30 cellular contexts compared by ENCODE assay signal in genomic region chr15:99108993-99109392, GRCh38. TPM values are rescaled to one million over a fixed set of nuclear protein-coding genes. Genes with fewer than 3 reads are reported as not detected.
A peak's percentile ranks its signal among the peaks of the same experiment; 100 is the strongest.
DNase-seq lines count a peak whose midpoint lies in the region; ATAC-seq, FAIRE-seq and TF ChIP-seq lines count a peak whose summit lies in the region.
"Had no signal": no experiment of that assay in that cellular context is flagged by ENCODE, and none has a peak within 500 bp of the region (broad histone marks: within the 10 kb centered on the region; RNA-seq: fewer than 3 reads in every experiment).

No MANE protein-coding gene starts in this region.

- 82 to 84% methylated on average over 5 of the region's 5 CpGs for WGBS in heart right ventricle, 2 donors
- 90 to 92% methylated on average over 2 to 5 of the region's 5 CpGs for WGBS in upper lobe of left lung, 2 donors
- 90 to 96% methylated on average over 5 of the region's 5 CpGs for WGBS in testis, 2 donors

- H3K27ac ChIP-seq in heart right ventricle (peak overlapping the region in 8 of 10 donors; percentile 0 to 95 (median 79)), kidney (ENCODE audit: low read depth in 2 of 2, low read length in 2 of 2) (no peak overlapping the region), skeletal muscle tissue (ENCODE audit: low read depth, low read length) (peak overlapping the region; percentile 93), upper lobe of left lung (no peak overlapping the region), testis (no peak overlapping the region)
- H3K27ac ChIP-seq: foreskin keratinocyte, GM23248, SJSA1, WERI-Rb-1 had no signal

- TF ChIP-seq EP300 in upper lobe of left lung (IDR thresholded peaks at IDR 0.05): no peak

- FAIRE-seq in kidney (lab: Jason Lieb, UNC): no peak
- FAIRE-seq: urothelium cell line had no signal

- no peak for TF ChIP-seq POLR2A in upper lobe of left lung (IDR thresholded peaks at IDR 0.05)
- no peak for TF ChIP-seq POLR2A in testis (IDR thresholded peaks at IDR 0.05)

- peaks cover 0 to 10% (median 0%) of the 10 kb centered on the region in 9 donors for H3K36me3 ChIP-seq in heart right ventricle
- H3K36me3 ChIP-seq in kidney (ENCODE audit: control insufficient read depth in 1 of 2, insufficient read depth in 2 of 2, low read length in 2 of 2): no peaks in the 10 kb centered on the region
- H3K36me3 ChIP-seq in skeletal muscle tissue (ENCODE audit: control insufficient read depth in 3 of 3, insufficient read depth in 3 of 3, low read length in 3 of 3): peaks cover 7 to 16% (median 11%) of the 10 kb centered on the region in 3 donors
- peaks cover 0 to 5% (median 0%) of the 10 kb centered on the region in 4 donors for H3K36me3 ChIP-seq in upper lobe of left lung
- H3K36me3 ChIP-seq in testis (ENCODE audit: low read depth, missing control alignments): no peaks in the 10 kb centered on the region

- DNase-seq in heart right ventricle: no peak
- DNase-seq in left ventricle myocardium superior: no peak
- peak; percentile 15 for DNase-seq in kidney
- DNase-seq in upper lobe of left lung: no peak
- no peak for DNase-seq in testis
- no peak for DNase-seq in NCI-H226
- DNase-seq: activated CD4-positive, alpha-beta T cell treated with anti-CD3 and anti-CD28 coated beads for 4 hours; activated CD8-positive, alpha-beta T cell treated with anti-CD3 and anti-CD28 coated beads, Interleukin-2, amount 10 ng/mL, durations not matched to agents 7 days and 5 days; activated naive CD4-positive, alpha-beta T cell treated with anti-CD3 and anti-CD28 coated beads, Interleukin-2, amount 50 U/mL, for 16 hours; AML-193; amygdala; CD4-positive, CD25-positive, alpha-beta regulatory T cell; cortex of kidney; effector memory CD8-positive, alpha-beta T cell; foreskin keratinocyte; GM23248; hypothalamus; Kasumi-1; mesendoderm; MV-4-11; NCI-H1436 treated with DMSO at 0.1 percent for 48 hours; NCI-H446 treated with DMSO at 0.1 percent for 48 hours; stimulated activated CD4-positive, alpha-beta T cell treated with anti-CD3 and anti-CD28 coated beads, Interleukin-4, amount 100 ng/mL, for 4 hours; substantia nigra; T-helper 9 cell; WERI-Rb-1 had no signal

- TF ChIP-seq CTCF in heart right ventricle (IDR thresholded peaks at IDR 0.05): no peak
- TF ChIP-seq CTCF in kidney (IDR thresholded peaks at IDR 0.05; ENCODE audit: borderline replicate concordance, extremely low read depth, insufficient read depth): no peak
- no peak for TF ChIP-seq CTCF in upper lobe of left lung (IDR thresholded peaks at IDR 0.05)
- TF ChIP-seq CTCF in testis (IDR thresholded peaks at IDR 0.05): no peak

- H3K4me3 ChIP-seq in heart right ventricle: peak overlapping the region in 2 of 10 donors; percentile 1 to 9
- no peak overlapping the region for H3K4me3 ChIP-seq in kidney (ENCODE audit: low read length in 2 of 2)
- peak overlapping the region; percentile 70 to 93 (median 76) for H3K4me3 ChIP-seq in skeletal muscle tissue (ENCODE audit: low read length in 3 of 3)
- no peak overlapping the region for H3K4me3 ChIP-seq in upper lobe of left lung
- no peak overlapping the region for H3K4me3 ChIP-seq in testis
- H3K4me3 ChIP-seq: GM23248, SJSA1 had no signal

- H3K9ac ChIP-seq in kidney (ENCODE audit: low read length in 2 of 2) (no peak overlapping the region), skeletal muscle tissue (ENCODE audit: low read depth in 1 of 3, low read length in 3 of 3) (peak overlapping the region; percentile 43 to 97 (median 73))
- H3K9ac ChIP-seq: GM23248 had no signal

- H3K27me3 ChIP-seq in heart right ventricle (peaks cover 0 to 30% (median 0%) of the 10 kb centered on the region in 7 donors), skeletal muscle tissue (ENCODE audit: control insufficient read depth in 3 of 3, insufficient read depth in 3 of 3, low read length in 3 of 3) (no peaks in the 10 kb centered on the region), upper lobe of left lung (peaks cover 0 to 14% (median 7%) of the 10 kb centered on the region in 4 donors), testis (no peaks in the 10 kb centered on the region)
- H3K27me3 ChIP-seq: SJSA1 had no signal

- peaks cover 0 to 76% (median 45%) of the 10 kb centered on the region in 9 donors for H3K4me1 ChIP-seq in heart right ventricle
- peaks cover 0 to 4% of the 10 kb centered on the region in 2 donors for H3K4me1 ChIP-seq in kidney (ENCODE audit: control insufficient read depth in 1 of 2, insufficient read depth in 1 of 2, low read depth in 1 of 2, low read length in 2 of 2)
- peaks cover 62 to 73% (median 65%) of the 10 kb centered on the region in 3 donors for H3K4me1 ChIP-seq in skeletal muscle tissue (ENCODE audit: control insufficient read depth in 3 of 3, insufficient read depth in 3 of 3, low read length in 3 of 3)
- H3K4me1 ChIP-seq in upper lobe of left lung: peaks cover 14 to 30% (median 18%) of the 10 kb centered on the region in 4 donors
- no peaks in the 10 kb centered on the region for H3K4me1 ChIP-seq in testis
- H3K4me1 ChIP-seq: foreskin keratinocyte had no signal

- intact Hi-C loops in heart right ventricle (cut with DNase I): loop anchor here in 4 of 10 donors (5.0 to 10.0 kb wide), 3 partner anchors 33 to 626 kb away; partner anchors contain the start of gene LYSMD4 (in 1 of the 4)
- intact Hi-C loops in left ventricle myocardium superior (cut with micrococcal nuclease): no loop called here
- intact Hi-C loops in kidney (cut with DNase I): no loop called here
- intact Hi-C loops in testis (cut with DNase I; ENCODE audit: low total_unique reads): loop anchor here (5.0 kb wide), 1 partner anchor 98 kb away; no protein-coding TSS in a partner anchor

- H3K9me3 ChIP-seq in heart right ventricle: no peaks in the 10 kb centered on the region
- no peaks in the 10 kb centered on the region for H3K9me3 ChIP-seq in kidney (ENCODE audit: control insufficient read depth in 1 of 2, low read length in 2 of 2)
- H3K9me3 ChIP-seq in skeletal muscle tissue (ENCODE audit: control insufficient read depth in 3 of 3, low read length in 3 of 3): no peaks in the 10 kb centered on the region
- H3K9me3 ChIP-seq in upper lobe of left lung: no peaks in the 10 kb centered on the region
- no peaks in the 10 kb centered on the region for H3K9me3 ChIP-seq in testis
- H3K9me3 ChIP-seq: SJSA1 had no signal

- no peak for ATAC-seq in heart right ventricle
- ATAC-seq in left ventricle myocardium superior: no peak
- no peak for ATAC-seq in GM21360 (IDR thresholded peaks at IDR 0.05; ENCODE audit: unreplicated experiment)
- no peak for ATAC-seq in upper lobe of left lung (ENCODE audit: low FRiP score in 2 of 2)
- ATAC-seq: activated CD8-positive, alpha-beta T cell treated with anti-CD3 and anti-CD28 coated beads, Interleukin-2, amount 10 ng/mL, durations not matched to agents 7 days and 5 days; effector memory CD8-positive, alpha-beta T cell; foreskin keratinocyte had no signal

RNA-seq across cellular contexts. Expression of gene SYNM, which starts 4.1 kb away (rescaled TPM):
- 100 to 1,000 TPM; 256 to 456 (median 357) TPM for total RNA-seq in heart right ventricle
- 100 to 1,000 TPM in 1 of 2 donors, 10 to 100 TPM in 1; 59.4 to 103 TPM for polyA plus RNA-seq in heart right ventricle
- 329 TPM for total RNA-seq in left ventricle myocardium superior
- 23.2 TPM for total RNA-seq in kidney
- 4.5 TPM for polyA plus RNA-seq in kidney (ENCODE audit: insufficient read depth, low read depth, low replicate concordance)
- 53.2 TPM for total RNA-seq in skeletal muscle tissue
- 10 to 100 TPM in 5 of 6 donors, 1 to 10 TPM in 1; 8.2 to 50.1 (median 19.1) TPM for total RNA-seq in upper lobe of left lung
- 10 to 100 TPM in 1 of 2 donors, 1 to 10 TPM in 1; 10.0 to 11.1 TPM for total RNA-seq in testis
- 17.9 TPM for polyA plus RNA-seq in testis (ENCODE audit: insufficient read depth, low read depth, low replicate concordance)

Comparison
In these comparisons a context has a peak if more than half of its experiments do, and no peak if none do; other contexts are left out.
1. H3K27ac ChIP-seq: peak in heart right ventricle (8 of 10) and skeletal muscle tissue (single experiment); none in kidney (0 of 2), upper lobe of left lung (0 of 4) and testis (0 of 2).
2. H3K4me3 ChIP-seq: peak in skeletal muscle tissue (3 of 3); none in kidney (0 of 2), upper lobe of left lung (0 of 4) and testis (0 of 2).
3. H3K9ac ChIP-seq: peak in skeletal muscle tissue (3 of 3); none in kidney (0 of 2).